23 cellular contexts compared by ENCODE assay signal in genomic region chr10:119480667-119481066, GRCh38.
DNase-seq lines count a peak whose midpoint lies in the region; ATAC-seq, FAIRE-seq and TF ChIP-seq lines count a peak whose summit lies in the region.
"Had no signal": no experiment of that assay in that cellular context is flagged by ENCODE, and none has a peak within 500 bp of the region (broad histone marks: within the 10 kb centered on the region; RNA-seq: fewer than 3 reads in every experiment).

No MANE protein-coding gene starts in this region.

- dilution Hi-C loops in mammary epithelial cell (cut with HindIII; ENCODE audit: low sequenced_read_pairs): no loop called here

- H3K4me2 ChIP-seq in GM23248 (ENCODE audit: unreplicated experiment): no peak overlapping the region
- H3K4me2 ChIP-seq in mammary epithelial cell (ENCODE audit: insufficient read depth, low read depth, low read length): no peak overlapping the region

- H3K27ac ChIP-seq in GM23248 (no peak overlapping the region), mammary epithelial cell (ENCODE audit: insufficient read depth, low read depth, low read length) (no peak overlapping the region)
- H3K27ac ChIP-seq in CD4-positive, alpha-beta memory T cell (ENCODE audit: low read depth, low read length): no peak overlapping the region
- H3K27ac ChIP-seq: esophagus muscularis mucosa, prostate gland, SJSA1, stomach had no signal

- in situ Hi-C loops in GM23248 (cut with MboI): no loop called here
- in situ Hi-C loops in mammary epithelial cell (cut with MboI; ENCODE audit: low sequenced_read_pairs in 2 of 2): no loop called here

- peaks cover 0 to 2% (median 0%) of the 10 kb centered on the region in 8 donors for H3K9me3 Mint-ChIP-seq in CD4-positive, alpha-beta memory T cell
- H3K9me3 Mint-ChIP-seq: activated CD8-positive, alpha-beta T cell treated with anti-CD3 and anti-CD28 coated beads for 36 hours; type B pancreatic cell had no signal

- H3K27me3 ChIP-seq in GM23248 (replicated peaks; ENCODE audit: insufficient read depth): peaks cover 33% of the 10 kb centered on the region
- H3K27me3 ChIP-seq in mammary epithelial cell (ENCODE audit: insufficient read depth, low read length): no peaks in the 10 kb centered on the region
- H3K27me3 ChIP-seq in CD4-positive, alpha-beta memory T cell (ENCODE audit: insufficient read depth, low read length): no peaks in the 10 kb centered on the region
- H3K27me3 ChIP-seq: esophagus muscularis mucosa, stomach had no signal

- H3F3A ChIP-seq in GM23248 (ENCODE audit: insufficient read depth): no peaks in the 10 kb centered on the region

- no peak overlapping the region for H3K4me3 ChIP-seq in AG10803 (ENCODE audit: low read length)
- no peak overlapping the region for H3K4me3 ChIP-seq in GM23248
- no peak overlapping the region for H3K4me3 ChIP-seq in mammary epithelial cell (replicated peaks in 1 of 3; ENCODE audit: insufficient read depth in 1 of 3, low read depth in 2 of 3, low read length in 3 of 3)
- H3K4me3 ChIP-seq in CD4-positive, alpha-beta memory T cell (ENCODE audit: low read length in 2 of 2): no peak overlapping the region
- H3K4me3 ChIP-seq: esophagus muscularis mucosa, prostate gland, SJSA1, stomach had no signal

- H3K79me2 ChIP-seq in GM23248 (ENCODE audit: insufficient read depth) (no peaks in the 10 kb centered on the region), mammary epithelial cell (ENCODE audit: insufficient read depth, low read length) (no peaks in the 10 kb centered on the region)

- H3K9ac ChIP-seq in GM23248 (no peak overlapping the region), mammary epithelial cell (ENCODE audit: insufficient read depth, low read length) (no peak overlapping the region)

- WGBS in GM23248 (ENCODE audit: low coverage in 1 of 2, low lambda C conversion rate in 2 of 2, missing lambda C conversion rate in 2 of 2), 2 experiments: 18 to 26% methylated on average over 4 of the region's 4 CpGs
- WGBS in mammary epithelial cell (ENCODE audit: low coverage, missing lambda C conversion rate): 9% methylated on average over 4 of the region's 4 CpGs

- peak; percentile 35 for DNase-seq in AG10803 (ENCODE audit: low read depth)
- peak; percentile 47 for DNase-seq in GM23248
- peak; percentile 7 for DNase-seq in mammary epithelial cell
- DNase-seq in left kidney (ENCODE audit: low read depth, low spot score): peak; percentile 55
- DNase-seq in frontal cortex (ENCODE audit: low spot score in 2 of 2): no peak
- DNase-seq in CD4-positive, alpha-beta memory T cell: no peak
- DNase-seq: activated CD4-positive, CD25-positive, alpha-beta regulatory T cell; activated CD8-positive, alpha-beta T cell treated with anti-CD3 and anti-CD28 coated beads for 36 hours; activated naive CD4-positive, alpha-beta T cell treated with Interleukin-2 at 50 U/mL for 16 hours; activated T-cell treated with anti-CD3 and anti-CD28 coated beads, Interleukin-2, amount 50 U/mL, for 1 hour; central memory CD4-positive, alpha-beta T cell; head of caudate nucleus; NCI-H526 treated with DMSO at 0.1 percent for 48 hours; stimulated activated CD4-positive, alpha-beta T cell treated with anti-CD3 and anti-CD28 coated beads, Interleukin-4, amount 100 ng/mL, for 1 hour; stomach; T1000 had no signal

- H3K27ac Mint-ChIP-seq in CD4-positive, alpha-beta memory T cell: no peak overlapping the region
- H3K27ac Mint-ChIP-seq: activated CD8-positive, alpha-beta T cell treated with anti-CD3 and anti-CD28 coated beads for 36 hours; B cell; type B pancreatic cell had no signal

- H4K20me1 ChIP-seq in GM23248 (ENCODE audit: insufficient read depth) (no peaks in the 10 kb centered on the region), mammary epithelial cell (ENCODE audit: insufficient read depth, low read length) (no peaks in the 10 kb centered on the region)

- H3K36me3 Mint-ChIP-seq in CD4-positive, alpha-beta memory T cell: no peaks in the 10 kb centered on the region
- H3K36me3 Mint-ChIP-seq: type B pancreatic cell had no signal

- no peaks in the 10 kb centered on the region for H3K36me3 ChIP-seq in GM23248 (ENCODE audit: low read depth)
- H3K36me3 ChIP-seq in mammary epithelial cell (ENCODE audit: insufficient read depth, low read length): no peaks in the 10 kb centered on the region
- H3K36me3 ChIP-seq in CD4-positive, alpha-beta memory T cell (ENCODE audit: insufficient read depth, low read length): no peaks in the 10 kb centered on the region
- H3K36me3 ChIP-seq: esophagus muscularis mucosa, prostate gland, SJSA1, stomach had no signal

- H3K4me3 Mint-ChIP-seq in CD4-positive, alpha-beta memory T cell: peak overlapping the region in 2 of 8 donors; percentile 17 to 61
- H3K4me3 Mint-ChIP-seq: activated CD8-positive, alpha-beta T cell treated with anti-CD3 and anti-CD28 coated beads for 36 hours; B cell; type B pancreatic cell had no signal

- no peaks in the 10 kb centered on the region for H3K4me1 ChIP-seq in GM23248 (ENCODE audit: insufficient read depth)
- H3K4me1 ChIP-seq in mammary epithelial cell (ENCODE audit: insufficient read depth, low read length): no peaks in the 10 kb centered on the region
- H3K4me1 ChIP-seq in CD4-positive, alpha-beta memory T cell (ENCODE audit: insufficient read depth, low read length): peaks cover 30% of the 10 kb centered on the region
- H3K4me1 ChIP-seq: prostate gland, SJSA1 had no signal

- ATAC-seq in activated CD4-positive, CD25-positive, alpha-beta regulatory T cell treated with anti-CD3 and anti-CD28 coated beads, Interleukin-2, amount 50 U/mL, for 24 hours: no peak
- ATAC-seq: activated CD8-positive, alpha-beta T cell treated with anti-CD3 and anti-CD28 coated beads for 36 hours had no signal

- TF ChIP-seq CTCF in AG10803 (conservative IDR thresholded peaks at IDR 0.05; ENCODE audit: low read length) (no peak), mammary epithelial cell (conservative IDR thresholded peaks at IDR 0.05 in 1 of 2, IDR thresholded peaks at IDR 0.05 in 1 of 2; ENCODE audit: extremely low read depth in 1 of 2, insufficient read depth in 1 of 2, low read depth in 1 of 2, low read length in 2 of 2) (no peak)

- H2AFZ ChIP-seq in GM23248 (no peak overlapping the region), mammary epithelial cell (ENCODE audit: low read depth, low read length) (peak overlapping the region; percentile 17)

- intact Hi-C loops in mammary epithelial cell (cut with micrococcal nuclease): no loop called here
- intact Hi-C loops in CD4-positive, alpha-beta memory T cell (cut with micrococcal nuclease): no loop called here

- no peaks in the 10 kb centered on the region for H3K27me3 Mint-ChIP-seq in CD4-positive, alpha-beta memory T cell
- H3K27me3 Mint-ChIP-seq: activated CD8-positive, alpha-beta T cell treated with anti-CD3 and anti-CD28 coated beads for 36 hours; B cell had no signal

- FAIRE-seq in frontal cortex (lab: Jason Lieb, UNC): no peak
- FAIRE-seq: GM18507 had no signal

- H3K9me2 ChIP-seq in GM23248 (ENCODE audit: insufficient read depth): no peaks in the 10 kb centered on the region

- CTCF ChIA-PET in mammary epithelial cell (lab: Charles Lee; ENCODE audit: low non-redundant PET): interaction anchor here (0.6 kb wide), 1 partner anchor 308 kb away, joined by 21 read pairs; no protein-coding TSS in a partner anchor
- CTCF ChIA-PET in CD4-positive, alpha-beta memory T cell (lab: Charles Lee; ENCODE audit: partially characterized antibody): interaction anchor here (0.9 to 1.4 kb wide), 3 partner anchors 9 to 35 kb away, joined by 3 to 7 read pairs (median 4); no protein-coding TSS in a partner anchor

- BruUV-seq in mammary epithelial cell (replicated peaks; lab: Mats Ljungman, UMichigan): no TSS peak

- POLR2A ChIA-PET in CD4-positive, alpha-beta memory T cell (lab: Charles Lee; ENCODE audit: partially characterized antibody): interaction anchor here (0.8 to 3.4 kb wide), 2 partner anchors 22 to 37 kb away, joined by 4 to 10 read pairs; no protein-coding TSS in a partner anchor

- no peaks in the 10 kb centered on the region for H3K9me3 ChIP-seq in GM23248 (ENCODE audit: low read depth)
- H3K9me3 ChIP-seq in mammary epithelial cell (replicated peaks; ENCODE audit: insufficient read depth, low read length): no peaks in the 10 kb centered on the region
- no peaks in the 10 kb centered on the region for H3K9me3 ChIP-seq in CD4-positive, alpha-beta memory T cell (ENCODE audit: control insufficient read depth in 1 of 2, low read length in 2 of 2)
- H3K9me3 ChIP-seq: esophagus muscularis mucosa, prostate gland, SJSA1, stomach had no signal

- H3K4me1 Mint-ChIP-seq in CD4-positive, alpha-beta memory T cell: peaks cover 24 to 34% (median 30%) of the 10 kb centered on the region in 4 donors

Comparison
In these comparisons a context has a peak if more than half of its experiments do, and no peak if none do; other contexts are left out.
1. DNase-seq: peak in AG10803 (single experiment), GM23248 (single experiment), mammary epithelial cell (single experiment) and left kidney (single experiment); none in frontal cortex (0 of 2) and CD4-positive, alpha-beta memory T cell (0 of 5).